In genomic region chr12:118175823-118176447, GRCh38 we compare ENCODE assay signal across 16 cellular contexts. TPM values are rescaled to one million over a fixed set of nuclear protein-coding genes. Genes with fewer than 3 reads are reported as not detected.
A peak's percentile ranks its signal among the peaks of the same experiment; 100 is the strongest.
DNase-seq lines count a peak whose midpoint lies in the region; ATAC-seq, FAIRE-seq and TF ChIP-seq lines count a peak whose summit lies in the region.
"Had no signal": no experiment of that assay in that cellular context is flagged by ENCODE, and none has a peak within 500 bp of the region (broad histone marks: within the 10 kb centered on the region; RNA-seq: fewer than 3 reads in every experiment).

No MANE protein-coding gene starts in this region.

- TF ChIP-seq RAD21 in GM12878 (IDR thresholded peaks at IDR 0.05; ENCODE audit: insufficient read depth, low read depth, low read length): no peak

- TF ChIP-seq EP300 in GM12878 (IDR thresholded peaks at IDR 0.05; ENCODE audit: borderline replicate concordance in 1 of 2, control insufficient read depth in 1 of 2, low read depth in 2 of 2, low read length in 2 of 2): no peak

- TF ChIP-seq CTCF in GM12878 (IDR thresholded peaks at IDR 0.05 in 2 of 3, conservative IDR thresholded peaks at IDR 0.05 in 1 of 3; ENCODE audit: control insufficient read depth in 2 of 3, extremely low read depth in 1 of 3, insufficient read depth in 1 of 3, low read depth in 3 of 3, low read length in 3 of 3) (no peak), colonic mucosa (IDR thresholded peaks at IDR 0.05) (no peak)

- H3K9ac ChIP-seq in GM12878 (ENCODE audit: control insufficient read depth, insufficient read depth, low read length) (no peak overlapping the region), colonic mucosa (ENCODE audit: low read depth in 2 of 2, low read length in 2 of 2) (no peak overlapping the region)

- peak overlapping the region; percentile 22; the same call in 1 of the 2 replicates for H3K27ac ChIP-seq in GM12878 (ENCODE audit: control insufficient read depth, insufficient read depth)
- no peak overlapping the region for H3K27ac ChIP-seq in colonic mucosa
- H3K27ac ChIP-seq: cardiac muscle cell, pancreas, testis had no signal

- SMC1A ChIA-PET in GM12878 (lab: Charles Lee; ENCODE audit: uncharacterized antibody, unreplicated experiment): interaction anchor here (0.6 to 4.1 kb wide), 16 partner anchors 8 to 201 kb away, joined by 3 to 18 read pairs (median 5); partner anchors contain the start of gene SUDS3

- FAIRE-seq in GM12878 (lab: Jason Lieb, UNC): peak; percentile 38
- FAIRE-seq: pancreas had no signal

- 25% methylated on average over 4 of the region's 4 CpGs for WGBS in GM12878 (ENCODE audit: insufficient coverage, insufficient replicate concordance, low lambda C conversion rate, missing lambda C conversion rate)

- BruUV-seq in GM12878 (replicated peaks; lab: Mats Ljungman, UMichigan): no TSS peak

- in situ Hi-C loops in GM12878 (cut with MboI): no loop called here

- no peaks in the 10 kb centered on the region for H3K9me3 ChIP-seq in GM12878 (replicated peaks; ENCODE audit: control insufficient read depth, insufficient read depth, low read length)
- no peaks in the 10 kb centered on the region for H3K9me3 ChIP-seq in colonic mucosa
- H3K9me3 ChIP-seq: Caco-2, pancreas, testis had no signal

- H3K4me1 ChIP-seq in GM12878 (ENCODE audit: control insufficient read depth, insufficient read depth, low read length) (peaks cover 8% of the 10 kb centered on the region), colonic mucosa (no peaks in the 10 kb centered on the region)
- H3K4me1 ChIP-seq: Caco-2, pancreas had no signal

- CTCF ChIA-PET in GM12878 (lab: Yijun Ruan, JAX): interaction anchor here (1.0 to 4.2 kb wide), 12 partner anchors 8 to 301 kb away, joined by 3 to 30 read pairs (median 4); partner anchors contain the start of genes SUDS3 and TAOK3

- RAD21 ChIA-PET in GM12878 (lab: Charles Lee; ENCODE audit: unreplicated experiment): interaction anchor here (0.6 to 1.6 kb wide), 5 partner anchors 8 to 200 kb away, joined by 3 to 5 read pairs (median 5); partner anchors contain the start of genes SUDS3 and TAOK3

- H4K20me1 ChIP-seq in GM12878 (ENCODE audit: control insufficient read depth, insufficient read depth): no peaks in the 10 kb centered on the region

- ATAC-seq in GM18517 (IDR thresholded peaks at IDR 0.05; ENCODE audit: unreplicated experiment): peak; percentile 74
- ATAC-seq in GM21576 (IDR thresholded peaks at IDR 0.05; ENCODE audit: unreplicated experiment): peak; percentile 71
- ATAC-seq in HG03432 (IDR thresholded peaks at IDR 0.05; ENCODE audit: unreplicated experiment): peak; percentile 83
- ATAC-seq in GM12878: peak; percentile 99
- no peak for ATAC-seq in HG02571 (IDR thresholded peaks at IDR 0.05; ENCODE audit: unreplicated experiment)
- ATAC-seq: WTC11 had no signal

- no peak overlapping the region for H3K4me3 ChIP-seq in GM12878
- no peak overlapping the region for H3K4me3 ChIP-seq in colonic mucosa
- H3K4me3 ChIP-seq: cardiac muscle cell, pancreas, testis had no signal

- H3K27me3 ChIP-seq in GM12878 (replicated peaks in 1 of 2; ENCODE audit: control insufficient read depth in 2 of 2, insufficient read depth in 2 of 2, low read length in 1 of 2) (no peaks in the 10 kb centered on the region), colonic mucosa (no peaks in the 10 kb centered on the region)
- H3K27me3 ChIP-seq: cardiac muscle cell, pancreas, testis had no signal

- no peaks in the 10 kb centered on the region for H3K79me2 ChIP-seq in GM12878 (ENCODE audit: control insufficient read depth, insufficient read depth, low read length)

- H3K4me2 ChIP-seq in GM12878 (ENCODE audit: control insufficient read depth, insufficient read depth): peak overlapping the region; percentile 50

- DNase-seq in GM12878 (ENCODE audit: low read depth, low spot score) (peak; percentile 45), NCI-H1092 (lab: John Stamatoyannopoulos, UW) (no peak), kidney glomerular epithelial cell (lab: John Stamatoyannopoulos, UW) (no peak), colonic mucosa (no peak)
- DNase-seq: activated effector memory CD4-positive, alpha-beta T cell treated with Interleukin-2 at 50 U/mL for 16 hours; Caco-2; islet precursor cell; NCI-H1105 treated with DMSO at 0.1 percent for 48 hours; pancreas; testis had no signal

- TF ChIP-seq POLR2A in GM12878 (IDR thresholded peaks at IDR 0.05; ENCODE audit: low read depth, low read length): no peak

- no peak overlapping the region for H2AFZ ChIP-seq in GM12878 (ENCODE audit: control insufficient read depth, low read depth, low read length)

- H3K36me3 ChIP-seq in GM12878 (ENCODE audit: control insufficient read depth in 2 of 2, insufficient read depth in 2 of 2, low read length in 1 of 2) (peaks cover 7 to 18% of the 10 kb centered on the region in 2 experiments), colonic mucosa (peaks cover 1% of the 10 kb centered on the region)

- intact Hi-C loops in GM12878 (cut with micrococcal nuclease; ENCODE audit: unreplicated experiment): no loop called here
- intact Hi-C loops in colonic mucosa (cut with DNase I): no loop called here

- POLR2A ChIA-PET in GM12878 (lab: Charles Lee): interaction anchor here (0.6 to 1.3 kb wide), 6 partner anchors 9 to 201 kb away, joined by 3 to 6 read pairs (median 4); partner anchors contain the start of genes PEBP1 and TAOK3

TF ChIP-seq in GM12878, 131 proteins besides CTCF, POLR2A, EP300 and RAD21 (continues in another document):
- TF ChIP-seq ZNF592 (IDR thresholded peaks at IDR 0.05) (no peak), FOXM1 (IDR thresholded peaks at IDR 0.05; ENCODE audit: low read depth, low read length) (no peak), NBN (IDR thresholded peaks at IDR 0.05) (0 out of 2 replicates have a peak, but pooled peaks have one; percentile 46), HSF1 (IDR thresholded peaks at IDR 0.05; ENCODE audit: low read depth, low read length) (no peak), BCL11A (IDR thresholded peaks at IDR 0.05; ENCODE audit: low read depth, low read length) (0 out of 2 replicates have a peak, but pooled peaks have one; percentile 31), EED (IDR thresholded peaks at IDR 0.05; ENCODE audit: low read depth) (peak; percentile 50; the same call in 1 of the 2 replicates), IRF4 (IDR thresholded peaks at IDR 0.05; ENCODE audit: low read depth, low read length) (peak; percentile 87)

RNA-seq across cellular contexts. Expression of gene PEBP1, which starts 40.0 kb away (rescaled TPM):
- 11.8 and 17.9 TPM in 2 replicates for total RNA-seq in GM12878 (2013; cell fraction: nucleolus; rRNA removed)
- total RNA-seq in GM12878 (2014; rRNA removed) (222 and 228 TPM in 2 replicates), GM12878 (2014; rRNA removed; fragmentation: Illumina TruSeq; extraction: Trizol) (181 and 208 TPM in 2 replicates), GM12878 (2021) (186 and 193 TPM in 2 replicates), colonic mucosa (100 to 1,000 TPM; 211 to 215 TPM)
- 97.1 TPM for polyA plus RNA-seq in GM12878 (2011; ENCODE audit: low read depth)
- polyA plus RNA-seq in GM12878 (2011; rRNA removed) (147 and 217 TPM in 2 replicates), GM12878 (2014; fragmentation: Illumina TruSeq; extraction: Trizol) (153 and 203 TPM in 2 replicates), GM12878 (2014; fragmentation: Nextera tagmentation; extraction: Ambion mirVana) (100 to 1,000 TPM in 1 of 2 experiments, 10 to 100 TPM in 1; 79.4 to 150 TPM), GM12878 (2014; rRNA removed) (179 and 205 TPM in 2 replicates), GM12878 (2016; fragmentation: Nextera tagmentation; extraction: Ambion mirVana) (100 to 1,000 TPM; 413 to 415 TPM)
- 244 and 255 TPM in 2 replicates for polyA plus RNA-seq in GM12878 (2011; cell fraction: cytosol; rRNA removed)
- 105 and 119 TPM in 2 replicates for polyA plus RNA-seq in GM12878 (2011; cell fraction: nucleus; rRNA removed)
- 140 and 147 TPM in 2 replicates for polyA plus RNA-seq in GM12878 (2012)
- polyA minus RNA-seq in GM12878 (2011; rRNA and poly(A)+ RNA removed): 85.2 and 117 TPM in 2 replicates
- polyA minus RNA-seq in GM12878 (2011; cell fraction: cytosol; rRNA and poly(A)+ RNA removed): 50.8 and 57.1 TPM in 2 replicates
- 14.5 and 28.7 TPM in 2 replicates for polyA minus RNA-seq in GM12878 (2011; cell fraction: nucleus; rRNA and poly(A)+ RNA removed)
